8 cellular contexts compared by ENCODE assay signal in the genomic region with DNA sequence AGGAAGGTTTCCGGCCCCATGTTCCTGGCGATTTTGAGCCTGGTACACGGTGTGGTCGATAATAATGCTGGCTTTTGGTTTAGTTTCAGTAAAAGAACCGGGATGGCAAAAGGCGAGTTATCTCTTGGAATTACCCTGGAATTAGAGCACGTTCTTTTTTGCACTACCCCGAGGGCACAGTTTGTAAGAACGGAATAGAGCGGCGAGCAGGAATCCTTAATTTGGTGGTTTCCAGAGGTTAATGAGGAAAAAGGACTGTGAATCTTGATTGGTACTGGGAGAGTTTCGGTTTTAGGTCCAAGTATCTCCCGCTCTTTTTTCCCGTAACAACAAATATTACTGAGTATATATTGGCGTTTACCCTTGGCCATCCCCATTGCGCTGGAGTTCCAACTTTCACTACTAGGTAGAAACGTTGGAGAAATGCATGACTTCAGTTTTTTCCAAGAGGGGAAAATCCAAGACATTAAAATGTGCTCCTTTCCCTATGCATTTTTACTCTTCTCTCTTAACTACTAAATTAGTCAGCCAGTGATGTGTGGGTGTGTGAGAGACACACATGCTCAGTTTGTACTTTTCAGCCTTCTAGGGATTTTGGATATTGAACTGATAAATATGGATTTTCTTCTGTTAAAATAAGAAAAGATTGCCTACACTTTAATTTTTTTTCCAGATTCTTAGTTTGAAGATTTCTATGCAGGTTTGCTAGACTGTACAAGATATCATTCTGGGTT.
DNase-seq lines count a peak whose midpoint lies in the region; TF ChIP-seq lines count a peak whose summit lies in the region.

No MANE protein-coding gene starts in this region.

- H2AFZ ChIP-seq in SU-DHL-6 (ENCODE audit: low read depth, low read length, severe bottlenecking) (peak overlapping the region; percentile 99), fibroblast of lung (ENCODE audit: low read length) (peak overlapping the region; percentile 99)

- H3K9ac ChIP-seq in SU-DHL-6 (ENCODE audit: low read length) (peak overlapping the region; percentile 61), fibroblast of lung (ENCODE audit: insufficient read depth, low read length) (peak overlapping the region; percentile 98)

- H3K9me3 ChIP-seq in SU-DHL-6 (ENCODE audit: insufficient read depth, low read length) (no peaks in the 10 kb centered on the region), fibroblast of lung (ENCODE audit: control insufficient read depth, insufficient read depth, low read depth, low read length) (no peaks in the 10 kb centered on the region), neutrophil (no peaks in the 10 kb centered on the region)

- H3K36me3 ChIP-seq in SU-DHL-6 (ENCODE audit: low read length) (no peaks in the 10 kb centered on the region), fibroblast of lung (ENCODE audit: control insufficient read depth, insufficient read depth, low read length) (no peaks in the 10 kb centered on the region), neutrophil (no peaks in the 10 kb centered on the region)

- H3K27me3 ChIP-seq in SU-DHL-6 (ENCODE audit: low read length) (no peaks in the 10 kb centered on the region), fibroblast of lung (ENCODE audit: control insufficient read depth, insufficient read depth, low read length) (no peaks in the 10 kb centered on the region), neutrophil (no peaks in the 10 kb centered on the region)

- TF ChIP-seq CTCF in 22Rv1 (IDR thresholded peaks at IDR 0.05) (no peak), GM12865 (IDR thresholded peaks at IDR 0.05; ENCODE audit: insufficient read depth, low read depth, low read length, missing control alignments) (no peak), SU-DHL-6 (IDR thresholded peaks at IDR 0.05; ENCODE audit: insufficient read depth, low read length, poor library complexity, severe bottlenecking) (no peak), fibroblast of lung (conservative IDR thresholded peaks at IDR 0.05 in 1 of 2, IDR thresholded peaks at IDR 0.05 in 1 of 2; ENCODE audit: low read depth in 1 of 2, low read length in 2 of 2) (no peak), neutrophil (IDR thresholded peaks at IDR 0.05) (no peak), GM13976 (IDR thresholded peaks at IDR 0.05; ENCODE audit: borderline replicate concordance, control extremely low read depth, extremely low read depth, insufficient read depth, missing control alignments) (no peak)

- DNase-seq in GM12865 (ENCODE audit: low read depth) (no peak), fibroblast of lung (ENCODE audit: low read depth in 2 of 2) (peak in 1 of 2 donors; percentile 44), SHP77 (lab: John Stamatoyannopoulos, UW) (no peak), GM13976 (ENCODE audit: low spot score) (no peak)
- no peak for DNase-seq in stimulated activated naive CD4-positive, alpha-beta T cell (lab: John Stamatoyannopoulos, UW)

- H3K27ac ChIP-seq in 22Rv1: peak overlapping the region; percentile 77
- peak overlapping the region; percentile 78 for H3K27ac ChIP-seq in SU-DHL-6 (ENCODE audit: low read depth, low read length)
- H3K27ac ChIP-seq in fibroblast of lung (ENCODE audit: insufficient read depth, low read length): peak overlapping the region; percentile 99
- peak overlapping the region; percentile 94 for H3K27ac ChIP-seq in neutrophil

- no peaks in the 10 kb centered on the region for H3K9me2 ChIP-seq in SU-DHL-6 (replicated peaks; ENCODE audit: insufficient read depth, low read length)

- no peaks in the 10 kb centered on the region for H3K4me1 ChIP-seq in fibroblast of lung (ENCODE audit: control insufficient read depth, extremely low read depth, insufficient read depth, low read length)
- H3K4me1 ChIP-seq in neutrophil (ENCODE audit: control insufficient read depth in 1 of 2, insufficient read depth in 1 of 2, low read depth in 1 of 2, low read length in 1 of 2): peaks cover 12 to 13% of the 10 kb centered on the region in 2 experiments

- no peaks in the 10 kb centered on the region for H3K79me2 ChIP-seq in SU-DHL-6 (ENCODE audit: insufficient read depth, low read length)
- H3K79me2 ChIP-seq in fibroblast of lung (ENCODE audit: control insufficient read depth, insufficient read depth, low read length): no peaks in the 10 kb centered on the region

- in situ Hi-C loops in GM13976 (cut with MboI; ENCODE audit: low sequenced_read_pairs, unreplicated experiment): no loop called here

- no peaks in the 10 kb centered on the region for H3F3A ChIP-seq in SU-DHL-6 (ENCODE audit: insufficient read depth)

- H3K4me3 ChIP-seq in GM12865 (ENCODE audit: low read depth, low read length): peak overlapping the region; percentile 71
- H3K4me3 ChIP-seq in SU-DHL-6 (ENCODE audit: insufficient read depth, low read length, poor library complexity, severe bottlenecking): peak overlapping the region; percentile 83
- peak overlapping the region; percentile 85 to 99 (median 96) for H3K4me3 ChIP-seq in fibroblast of lung (replicated peaks in 1 of 4; ENCODE audit: control extremely low read depth in 1 of 4, insufficient read depth in 1 of 4, low read depth in 3 of 4, low read length in 4 of 4)
- peak overlapping the region; percentile 86 to 93 for H3K4me3 ChIP-seq in neutrophil (ENCODE audit: low read depth in 1 of 2, low read length in 1 of 2)

- H4K20me1 ChIP-seq in SU-DHL-6 (ENCODE audit: low read depth, low read length) (no peaks in the 10 kb centered on the region), fibroblast of lung (ENCODE audit: control insufficient read depth, extremely low read depth, insufficient read depth, low read length) (no peaks in the 10 kb centered on the region)

- peak overlapping the region; percentile 93 for H3K4me2 ChIP-seq in SU-DHL-6 (ENCODE audit: low read depth, low read length, poor library complexity, severe bottlenecking)
- peak overlapping the region; percentile 92 for H3K4me2 ChIP-seq in fibroblast of lung (ENCODE audit: extremely low read depth, insufficient read depth, low read length)
